8 cellular contexts compared by ENCODE assay signal in genomic region chr3:139343895-139344856, GRCh38. TPM values are rescaled to one million over a fixed set of nuclear protein-coding genes. Genes with fewer than 3 reads are reported as not detected.
DNase-seq lines count a peak whose midpoint lies in the region; ATAC-seq, FAIRE-seq and TF ChIP-seq lines count a peak whose summit lies in the region.

Gene MRPS22, plus strand, starts transcription at chr3:139344020. Its CDS starts 7 bp downstream, at chr3:139344027.

- H3K9me3 ChIP-seq in kidney (ENCODE audit: control insufficient read depth in 1 of 2, low read length in 2 of 2), result no peaks in the 10 kb centered on the region

- H3K9ac ChIP-seq in kidney (ENCODE audit: low read length in 2 of 2), result peak within 1 kb of the TSS; percentile 60 to 80

- DNase-seq in AG09309 (ENCODE audit: low read depth) (peak; percentile 64), NCI-H446 treated with DMSO at 0.1 percent for 48 hours (lab: John Stamatoyannopoulos, UW) (peak; percentile 88), cerebellar nuclear complex (lab: John Stamatoyannopoulos, UW) (peak; percentile 22 to 62), kidney (peak; percentile 91)
- peak; percentile 86 for DNase-seq in stimulated activated CD4-positive, alpha-beta T cell treated with anti-CD3 and anti-CD28 coated beads, Interleukin-15, amount 100 ng/mL, for 24 hours

- H3K36me3 ChIP-seq in kidney (ENCODE audit: control insufficient read depth in 1 of 2, insufficient read depth in 2 of 2, low read length in 2 of 2), result peaks cover 19 to 22% of the 10 kb centered on the region in 2 donors

- intact Hi-C loops in kidney (cut with DNase I), result no loop called here

- ATAC-seq in GM19035 (IDR thresholded peaks at IDR 0.05; ENCODE audit: unreplicated experiment), result peak; percentile 99
- ATAC-seq in HG03354 (IDR thresholded peaks at IDR 0.05; ENCODE audit: poor library complexity, severe bottlenecking, unreplicated experiment), result peak; percentile 99
- peak; percentile 98 for ATAC-seq in activated CD4-positive, CD25-positive, alpha-beta regulatory T cell treated with anti-CD3 and anti-CD28 coated beads, Interleukin-2, amount 50 U/mL, for 24 hours

- no peak for TF ChIP-seq CTCF in AG09309 (IDR thresholded peaks at IDR 0.05; ENCODE audit: control insufficient read depth, insufficient read depth, low read depth, low read length, missing control alignments)
- TF ChIP-seq CTCF in kidney (IDR thresholded peaks at IDR 0.05; ENCODE audit: borderline replicate concordance, extremely low read depth, insufficient read depth), result no peak

- peak within 1 kb of the TSS; percentile 85 for H3K4me3 ChIP-seq in AG09309 (ENCODE audit: control insufficient read depth, low read depth, low read length)
- H3K4me3 ChIP-seq in kidney (ENCODE audit: low read length in 2 of 2), result peak within 1 kb of the TSS; percentile 86 to 99

- peak within 1 kb of the TSS; percentile 62 to 84 for H3K27ac ChIP-seq in kidney (ENCODE audit: low read depth in 2 of 2, low read length in 2 of 2)

- peaks cover 0 to 11% of the 10 kb centered on the region in 2 donors for H3K4me1 ChIP-seq in kidney (ENCODE audit: control insufficient read depth in 1 of 2, insufficient read depth in 1 of 2, low read depth in 1 of 2, low read length in 2 of 2)

- FAIRE-seq in kidney (lab: Jason Lieb, UNC), result no peak

RNA-seq across cellular contexts. Expression of gene MRPS22, which starts in this region (rescaled TPM):
- total RNA-seq in kidney, result 36.7 TPM
- 58.7 TPM for polyA plus RNA-seq in kidney (ENCODE audit: insufficient read depth, low read depth, low replicate concordance)

Comparison
In these comparisons a context has a peak if more than half of its experiments do, and no peak if none do; other contexts are left out.
1. Peak in every context shown above with its lines: DNase-seq, ATAC-seq, H3K4me3 ChIP-seq and H3K27ac ChIP-seq.